In genomic region chr14:90976076-90976475, GRCh38 we compare ENCODE assay signal across 20 cellular contexts.
DNase-seq lines count a peak whose midpoint lies in the region; ATAC-seq, FAIRE-seq and TF ChIP-seq lines count a peak whose summit lies in the region.
"Had no signal": no experiment of that assay in that cellular context is flagged by ENCODE, and none has a peak within 500 bp of the region (broad histone marks: within the 10 kb centered on the region; RNA-seq: fewer than 3 reads in every experiment).

No MANE protein-coding gene starts in this region.

- TF ChIP-seq CTCF in PC-3 (conservative IDR thresholded peaks at IDR 0.05; ENCODE audit: low read depth, low read length) (no peak), kidney (IDR thresholded peaks at IDR 0.05; ENCODE audit: borderline replicate concordance, extremely low read depth, insufficient read depth) (no peak)

- no peaks in the 10 kb centered on the region for H3K36me3 ChIP-seq in PC-3 (ENCODE audit: low read depth, low read length)
- H3K36me3 ChIP-seq in kidney (ENCODE audit: control insufficient read depth in 1 of 2, insufficient read depth in 2 of 2, low read length in 2 of 2) = no peaks in the 10 kb centered on the region
- H3K36me3 ChIP-seq in muscle layer of duodenum (ENCODE audit: control insufficient read depth in 1 of 2, insufficient read depth in 2 of 2, low read length in 2 of 2) = peaks cover 3 to 8% of the 10 kb centered on the region in 2 donors

- H4K20me1 ChIP-seq in PC-3 (ENCODE audit: low read length) = no peaks in the 10 kb centered on the region
- H4K20me1 ChIP-seq: BLaER1 treated with 17β-estradiol and CSF1 and Interleukin-3, amounts not matched to agents 10 nM and 100 nM had no signal

- H3K4me1 ChIP-seq in PC-3 (ENCODE audit: insufficient read depth, low read length) = no peaks in the 10 kb centered on the region
- H3K4me1 ChIP-seq in kidney (ENCODE audit: control insufficient read depth in 1 of 2, insufficient read depth in 1 of 2, low read depth in 1 of 2, low read length in 2 of 2) = no peaks in the 10 kb centered on the region
- H3K4me1 ChIP-seq in muscle layer of duodenum (ENCODE audit: control insufficient read depth in 1 of 2, insufficient read depth in 2 of 2, low read length in 2 of 2) = peaks cover 0 to 6% of the 10 kb centered on the region in 2 donors
- H3K4me1 ChIP-seq: BLaER1 treated with 17β-estradiol and CSF1 and Interleukin-3, amounts not matched to agents 10 nM and 100 nM had no signal

- no peaks in the 10 kb centered on the region for H3K79me2 ChIP-seq in PC-3 (ENCODE audit: low read length)

- H3K4me2 ChIP-seq in PC-3 (ENCODE audit: low read length) = no peak overlapping the region
- H3K4me2 ChIP-seq: BLaER1 treated with 17β-estradiol and CSF1 and Interleukin-3, amounts not matched to agents 10 nM and 100 nM had no signal

- no peaks in the 10 kb centered on the region for H3K9me3 ChIP-seq in PC-3 (ENCODE audit: low read length)
- H3K9me3 ChIP-seq in kidney (ENCODE audit: control insufficient read depth in 1 of 2, low read length in 2 of 2) = no peaks in the 10 kb centered on the region
- H3K9me3 ChIP-seq in muscle layer of duodenum (ENCODE audit: control insufficient read depth in 1 of 2, low read length in 2 of 2) = no peaks in the 10 kb centered on the region
- H3K9me3 ChIP-seq: BLaER1 treated with 17β-estradiol and CSF1 and Interleukin-3, amounts not matched to agents 10 nM and 100 nM had no signal

- ATAC-seq in PC-3 = peak; percentile 14; the same call in 1 of the 2 replicates
- ATAC-seq: CD8-positive, alpha-beta T cell; GM12878; HCT116 had no signal

- H3K9ac ChIP-seq in PC-3 (ENCODE audit: low read length) (no peak overlapping the region), kidney (ENCODE audit: low read length in 2 of 2) (no peak overlapping the region)
- H3K9ac ChIP-seq: BLaER1 treated with 17β-estradiol and CSF1 and Interleukin-3, amounts not matched to agents 10 nM and 100 nM had no signal

- POLR2A ChIA-PET in PC-3 (lab: Charles Lee; ENCODE audit: unreplicated experiment) = no interaction called here

- no peaks in the 10 kb centered on the region for H3K9me2 ChIP-seq in PC-3 (replicated peaks; ENCODE audit: low read length)

- BruUV-seq in PC-3 (replicated peaks; lab: Mats Ljungman, UMichigan) = no TSS peak

- DNase-seq in GM19239 (ENCODE audit: insufficient read length, low spot score) = no peak
- no peak for DNase-seq in PC-3
- DNase-seq in kidney = no peak
- no peak for DNase-seq in activated gamma-delta T cell treated with Interleukin-2 at 50 U/mL for 16 hours
- DNase-seq in epidermal melanocyte (ENCODE audit: insufficient read length, low spot score) = no peak
- no peak for DNase-seq in DMS153 treated with DMSO at 0.1 percent for 48 hours (lab: John Stamatoyannopoulos, UW; ENCODE audit: unreplicated experiment)
- DNase-seq: Calu3; CD8-positive, alpha-beta T cell; DMS53; DND-41; EL; GOT3; H7; HFFc6; IMR-90 had no signal

- CTCF ChIA-PET in PC-3 (lab: Charles Lee) = no interaction called here

- H3K27me3 ChIP-seq in PC-3 (ENCODE audit: low read length) (no peaks in the 10 kb centered on the region), muscle layer of duodenum (ENCODE audit: low read depth, low read length) (no peaks in the 10 kb centered on the region)
- H3K27me3 ChIP-seq: BLaER1 treated with 17β-estradiol and CSF1 and Interleukin-3, amounts not matched to agents 10 nM and 100 nM had no signal

- intact Hi-C loops in PC-3 (cut with micrococcal nuclease) = no loop called here
- intact Hi-C loops in kidney (cut with DNase I) = no loop called here

- no peak overlapping the region for H3K4me3 ChIP-seq in PC-3 (ENCODE audit: low read length)
- H3K4me3 ChIP-seq in kidney (ENCODE audit: low read length in 2 of 2) = no peak overlapping the region
- H3K4me3 ChIP-seq in muscle layer of duodenum (ENCODE audit: low read depth in 1 of 2, low read length in 2 of 2) = no peak overlapping the region
- H3K4me3 ChIP-seq: BLaER1 treated with 17β-estradiol and CSF1 and Interleukin-3, amounts not matched to agents 10 nM and 100 nM; GM12878 had no signal

- H2AFZ ChIP-seq in PC-3 (ENCODE audit: low read length) = no peak overlapping the region

- FAIRE-seq in GM19239 (lab: Jason Lieb, UNC) = peak; percentile 63
- FAIRE-seq in kidney (lab: Jason Lieb, UNC) = peak; percentile 79
- FAIRE-seq: GM12878 had no signal

- H3K27ac ChIP-seq in PC-3 (ENCODE audit: low read length) (no peak overlapping the region), kidney (ENCODE audit: low read depth in 2 of 2, low read length in 2 of 2) (no peak overlapping the region), muscle layer of duodenum (ENCODE audit: low read length) (peak overlapping the region; percentile 21)
- H3K27ac ChIP-seq: BLaER1 treated with 17β-estradiol and CSF1 and Interleukin-3, amounts not matched to agents 10 nM and 100 nM; HL-60 had no signal

- H3F3A ChIP-seq in PC-3 (ENCODE audit: low read length, unreplicated experiment) = no peaks in the 10 kb centered on the region
